Comparison of ENCODE assay signal across 8 cellular contexts in the genomic region with DNA sequence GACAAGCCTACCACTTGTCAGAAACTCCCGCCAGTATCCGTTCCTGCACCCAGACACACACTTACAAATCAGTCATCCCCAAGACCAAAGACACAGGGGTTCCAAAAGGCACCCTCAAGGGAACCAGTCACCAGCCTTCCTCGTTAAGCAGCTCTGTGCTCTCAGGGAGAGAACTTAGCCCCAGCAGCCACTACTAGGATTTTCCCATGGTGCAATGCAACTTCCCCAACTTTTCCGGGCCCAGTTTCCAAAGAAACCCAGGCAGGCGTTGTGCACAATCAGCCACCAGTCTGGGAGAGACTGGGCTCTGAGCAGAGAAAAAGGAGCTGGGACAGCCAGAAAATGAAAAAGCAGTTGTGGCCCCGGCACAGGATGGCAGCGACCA. TPM values are rescaled to one million over a fixed set of nuclear protein-coding genes. Genes with fewer than 3 reads are reported as not detected.
DNase-seq lines count a peak whose midpoint lies in the region; ATAC-seq and TF ChIP-seq lines count a peak whose summit lies in the region.

No MANE protein-coding gene starts in this region.

- peaks cover 43 to 54% of the 10 kb centered on the region in 2 experiments for H3K4me1 Mint-ChIP-seq in H9

- H3K9me3 Mint-ChIP-seq in H9 = peaks cover 0 to 5% of the 10 kb centered on the region in 2 experiments; a peak in 1 of 5 replicates

- H3K4me3 ChIP-seq in A673 (ENCODE audit: low read depth, low read length, poor library complexity, severe bottlenecking) (peak overlapping the region; percentile 73), hepatocyte (peak overlapping the region; percentile 79), retinal pigment epithelial cell (ENCODE audit: low read length) (peak overlapping the region; percentile 76)

- H3K27ac Mint-ChIP-seq in H9 = no peak overlapping the region; a peak in 1 of 7 replicates

- no peak for TF ChIP-seq CTCF in A673 (conservative IDR thresholded peaks at IDR 0.05; ENCODE audit: low read depth, low read length)
- TF ChIP-seq CTCF in H9 (conservative IDR thresholded peaks at IDR 0.05) = no peak
- TF ChIP-seq CTCF in hepatocyte (IDR thresholded peaks at IDR 0.05; ENCODE audit: poor library complexity) = no peak
- no peak for TF ChIP-seq CTCF in retinal pigment epithelial cell (conservative IDR thresholded peaks at IDR 0.05; ENCODE audit: low read depth, low read length)

- no peak overlapping the region for H3K4ac ChIP-seq in H9 (ENCODE audit: low read depth, low read length)

- no peak overlapping the region for H4K5ac ChIP-seq in H9 (ENCODE audit: insufficient read length, low read depth, low read length)

- H3K4me1 ChIP-seq in A673 (ENCODE audit: insufficient read depth, low read length, poor library complexity, severe bottlenecking) = peaks cover 16% of the 10 kb centered on the region
- peaks cover 2% of the 10 kb centered on the region; the same call in 1 of the 2 replicates for H3K4me1 ChIP-seq in H9 (ENCODE audit: insufficient read depth, low read length)
- H3K4me1 ChIP-seq in hepatocyte (ENCODE audit: insufficient read depth) = peaks cover 23% of the 10 kb centered on the region

- intact Hi-C loops in A673 (cut with micrococcal nuclease; ENCODE audit: unreplicated experiment) = loop anchor here (1.0 kb wide), 1 partner anchor 79 kb away; no protein-coding TSS in a partner anchor

- H3K9me3 ChIP-seq in A673 (ENCODE audit: low read depth, low read length, poor library complexity, severe bottlenecking) = no peaks in the 10 kb centered on the region
- H3K9me3 ChIP-seq in H9 (ENCODE audit: control insufficient read depth, low read depth, low read length) = no peaks in the 10 kb centered on the region
- H3K9me3 ChIP-seq in hepatocyte (ENCODE audit: low read depth) = no peaks in the 10 kb centered on the region

- peaks cover 0 to 10% (median 7%) of the 10 kb centered on the region in 3 experiments; a peak in 6 of 7 replicates for H3K36me3 Mint-ChIP-seq in H9 (ENCODE audit: insufficient read depth in 1 of 3, low read depth in 3 of 3)

- H3K79me2 ChIP-seq in H9 (ENCODE audit: insufficient read depth, low read length) = peaks cover 39% of the 10 kb centered on the region; the same call in 1 of the 2 replicates
- H3K79me2 ChIP-seq in hepatocyte = peaks cover 55% of the 10 kb centered on the region

- H3K27ac ChIP-seq in A673 (ENCODE audit: low read depth, low read length, poor library complexity, severe bottlenecking) (peak overlapping the region; percentile 76), H9 (ENCODE audit: insufficient read length, low read depth, low read length) (no peak overlapping the region), hepatocyte (peak overlapping the region; percentile 94)

- H3K14ac ChIP-seq in H9 (ENCODE audit: insufficient read depth, low read length) = 0 out of 2 replicates have a peak overlapping the region, but pooled peaks have one; percentile 96

- H3K4me2 ChIP-seq in H9 (ENCODE audit: insufficient read depth, insufficient read length, low read length) = peak overlapping the region; percentile 22
- H3K4me2 ChIP-seq in hepatocyte = peak overlapping the region; percentile 96

- no peak overlapping the region for H2AK5ac ChIP-seq in H9 (ENCODE audit: insufficient read length, low read length)

- H4K8ac ChIP-seq in H9 (replicated peaks; ENCODE audit: insufficient read length, low read depth, low read length) = no peak overlapping the region

- H4K91ac ChIP-seq in H9 (ENCODE audit: insufficient read length, low read depth, low read length) = no peak overlapping the region

- no peak overlapping the region for H3K23ac ChIP-seq in H9 (ENCODE audit: insufficient read length, low read depth, low read length)

- H2AFZ ChIP-seq in H9 (ENCODE audit: low read length) (no peak overlapping the region), hepatocyte (peak overlapping the region; percentile 73)

- H4K20me1 ChIP-seq in H9 (ENCODE audit: control insufficient read depth, insufficient read depth, insufficient read length) = no peaks in the 10 kb centered on the region
- H4K20me1 ChIP-seq in hepatocyte (ENCODE audit: insufficient read depth, poor library complexity, severe bottlenecking) = peaks cover 44% of the 10 kb centered on the region

- no peak for TF ChIP-seq POLR2A in GM18505 (IDR thresholded peaks at IDR 0.05; ENCODE audit: borderline replicate concordance, extremely low read depth, insufficient read depth, insufficient read length)

- ATAC-seq in GM18505 (IDR thresholded peaks at IDR 0.05; ENCODE audit: unreplicated experiment) = no peak
- ATAC-seq in HG03521 (IDR thresholded peaks at IDR 0.05; ENCODE audit: unreplicated experiment) = no peak
- ATAC-seq in GM21576 (IDR thresholded peaks at IDR 0.05; ENCODE audit: unreplicated experiment) = no peak

- H3K18ac ChIP-seq in H9 (ENCODE audit: insufficient read length, low read depth, low read length) = no peak overlapping the region

- peak overlapping the region; percentile 76 to 79 for H3K4me3 Mint-ChIP-seq in H9

- POLR2A ChIA-PET in A673 (lab: Charles Lee; ENCODE audit: low non-redundant PET) = no interaction called here

- H3K9me2 ChIP-seq in hepatocyte (replicated peaks; ENCODE audit: insufficient read depth) = no peaks in the 10 kb centered on the region

- H3K23me2 ChIP-seq in H9 (ENCODE audit: insufficient read length, low read depth, low read length, poor library complexity, severe bottlenecking) = peaks cover 9% of the 10 kb centered on the region

- H3K79me1 ChIP-seq in H9 (ENCODE audit: insufficient read depth, low read depth, low read length, poor library complexity, severe bottlenecking) = no peaks in the 10 kb centered on the region

- DNase-seq in A673 (ENCODE audit: low spot score) (peak; percentile 64), H9 (no peak), amniotic epithelial cell (ENCODE audit: low read depth) (peak; percentile 23), hepatocyte (ENCODE audit: low spot score) (peak; percentile 63), retinal pigment epithelial cell (ENCODE audit: low read depth) (no peak)

- H2BK15ac ChIP-seq in H9 (ENCODE audit: low read depth, low read length) = no peak overlapping the region

- no peak overlapping the region for H2BK120ac ChIP-seq in H9 (ENCODE audit: low read depth, low read length, poor library complexity, severe bottlenecking)

- BruUV-seq in A673 (replicated peaks; lab: Mats Ljungman, UMichigan) = no TSS peak

- no peak overlapping the region for H3T11ph ChIP-seq in H9 (ENCODE audit: low read length)

- H3K27me3 Mint-ChIP-seq in H9 (ENCODE audit: low read depth) = peaks cover 12% of the 10 kb centered on the region

- no CpG with 5 or more reads among the region's 7 CpGs for WGBS in H9 (ENCODE audit: extremely low coverage, insufficient read length, low lambda C conversion rate)
- 31% methylated on average over 7 of the region's 7 CpGs for WGBS in hepatocyte (ENCODE audit: low lambda C conversion rate, missing lambda C conversion rate)

- H3K27me3 ChIP-seq in A673 (replicated peaks; ENCODE audit: insufficient read depth, low read depth, low read length, poor library complexity) = no peaks in the 10 kb centered on the region
- no peaks in the 10 kb centered on the region for H3K27me3 ChIP-seq in H9 (ENCODE audit: insufficient read depth, low read length)
- no peaks in the 10 kb centered on the region for H3K27me3 ChIP-seq in hepatocyte

- no peak overlapping the region for H2BK5ac ChIP-seq in H9 (ENCODE audit: insufficient read length, low read length)

- no peaks in the 10 kb centered on the region for H3K36me3 ChIP-seq in A673 (ENCODE audit: insufficient read depth, low read length, poor library complexity, severe bottlenecking)
- H3K36me3 ChIP-seq in hepatocyte (replicated peaks; ENCODE audit: insufficient read depth, low read depth) = no peaks in the 10 kb centered on the region

- H2BK20ac ChIP-seq in H9 (ENCODE audit: low read depth, low read length, poor library complexity, severe bottlenecking) = no peak overlapping the region

- peak overlapping the region; percentile 20 for H3K9ac ChIP-seq in H9 (ENCODE audit: extremely low read depth, insufficient read length, low read length)

- CTCF ChIA-PET in A673 (lab: Charles Lee) = no interaction called here

- no peak overlapping the region for H3K56ac ChIP-seq in H9 (ENCODE audit: insufficient read length, low read depth, low read length)

- no peak overlapping the region for H2BK12ac ChIP-seq in H9 (ENCODE audit: insufficient read length, low read depth, low read length)

RNA-seq across cellular contexts. Expression of a gene that starts 1.2 kb away (rescaled TPM):
- total RNA-seq in A673 (2021) (44.0 and 47.6 TPM in 2 replicates), H9 (2021) (67.2 and 67.4 TPM in 2 replicates), hepatocyte (23.6 and 29.3 TPM in 2 replicates)
- 14.7 and 15.5 TPM in 2 replicates for polyA plus RNA-seq in hepatocyte

Comparison
In these comparisons a context has a peak if more than half of its experiments do, and no peak if none do; other contexts are left out.
1. DNase-seq: peak in A673 (single experiment), amniotic epithelial cell (single experiment) and hepatocyte (single experiment); none in H9 (single experiment) and retinal pigment epithelial cell (single experiment).
2. Peak in every context shown above with its lines, with median percentiles within 50 percentile points of each other: H3K4me3 ChIP-seq.